In the genomic region with DNA sequence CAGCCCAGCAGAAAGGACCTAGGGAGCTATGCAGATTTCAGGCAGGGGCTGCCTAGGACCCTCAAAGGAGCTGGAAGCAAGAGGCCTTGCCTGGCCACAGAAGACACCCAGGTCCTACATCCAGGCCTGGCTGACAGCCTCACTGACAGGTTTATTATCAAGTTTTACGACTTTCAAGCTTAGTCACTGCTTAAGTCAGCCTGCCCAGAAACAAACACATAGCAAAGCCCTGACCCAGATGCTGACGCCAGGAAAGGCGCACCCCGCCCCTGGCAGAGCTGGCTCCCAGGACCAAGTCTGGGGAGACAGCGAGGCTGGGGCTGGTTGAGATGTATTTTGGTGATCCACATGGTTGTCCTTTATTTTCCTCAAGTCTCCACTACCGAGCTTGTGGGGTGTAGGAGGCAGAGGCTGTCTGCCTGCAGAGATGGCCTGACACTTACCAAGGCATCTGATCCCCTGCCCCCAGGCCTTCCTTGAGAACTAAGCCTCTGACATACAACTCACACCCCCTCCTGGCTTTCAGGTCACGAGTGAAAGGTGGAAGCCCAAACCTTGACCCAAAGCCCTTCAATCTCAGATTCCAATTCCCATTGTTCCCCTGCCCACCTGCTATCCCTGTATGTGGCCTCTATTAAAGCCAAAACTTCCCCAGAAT, we compare ENCODE assay signal across 11 cellular contexts.
DNase-seq lines count a peak whose midpoint lies in the region; ATAC-seq and TF ChIP-seq lines count a peak whose summit lies in the region.
"Had no signal": no experiment of that assay in that cellular context is flagged by ENCODE, and none has a peak within 500 bp of the region (broad histone marks: within the 10 kb centered on the region; RNA-seq: fewer than 3 reads in every experiment).

No MANE protein-coding gene starts in this region.

- H3K9me3 ChIP-seq in muscle layer of colon (ENCODE audit: low read length) (no peaks in the 10 kb centered on the region), esophagus muscularis mucosa (peaks cover 0 to 7% (median 3%) of the 10 kb centered on the region in 4 donors)

- H3K27ac ChIP-seq in muscle layer of colon (ENCODE audit: low read depth, low read length) (peak overlapping the region; percentile 86), esophagus muscularis mucosa (replicated peaks in 1 of 4) (no peak overlapping the region)

- no peak for TF ChIP-seq POLR2A in esophagus muscularis mucosa (IDR thresholded peaks at IDR 0.05; ENCODE audit: low read depth)

- peak overlapping the region; percentile 79 for H3K9ac ChIP-seq in muscle layer of colon (ENCODE audit: low read length)

- H3K27me3 ChIP-seq in muscle layer of colon (ENCODE audit: control insufficient read depth in 1 of 2, insufficient read depth in 2 of 2, low read length in 2 of 2) (no peaks in the 10 kb centered on the region), esophagus muscularis mucosa (peaks cover 0 to 20% (median 0%) of the 10 kb centered on the region in 4 donors)

- no peak overlapping the region for H3K4me3 ChIP-seq in LNCaP clone FGC (ENCODE audit: low read depth, low read length)
- no peak overlapping the region for H3K4me3 ChIP-seq in choroid plexus epithelial cell (ENCODE audit: low read depth, low read length)
- peak overlapping the region in 1 of 2 donors; percentile 19 for H3K4me3 ChIP-seq in muscle layer of colon (ENCODE audit: low read depth in 1 of 2, low read length in 2 of 2)
- H3K4me3 ChIP-seq in esophagus muscularis mucosa: no peak overlapping the region

- H3K36me3 ChIP-seq in muscle layer of colon (ENCODE audit: insufficient read depth, low read length): no peaks in the 10 kb centered on the region
- no peaks in the 10 kb centered on the region for H3K36me3 ChIP-seq in esophagus muscularis mucosa

- WGBS in esophagus muscularis mucosa: 50% methylated on average over 7 of the region's 7 CpGs

- H3K4me1 ChIP-seq in muscle layer of colon (ENCODE audit: insufficient read depth, low read length): peaks cover 47% of the 10 kb centered on the region
- H3K4me1 ChIP-seq in esophagus muscularis mucosa: peaks cover 0 to 13% (median 8%) of the 10 kb centered on the region in 4 donors

- DNase-seq in AG08396 (ENCODE audit: low spot score) (peak; percentile 35), LNCaP clone FGC (ENCODE audit: low read depth) (peak; percentile 59), choroid plexus epithelial cell (ENCODE audit: low read depth) (peak; percentile 48), esophagus muscularis mucosa (ENCODE audit: extremely low spot score) (no peak), OCI-M1 (lab: John Stamatoyannopoulos, UW) (no peak), NCI-H748 (lab: John Stamatoyannopoulos, UW; ENCODE audit: unreplicated experiment) (no peak)
- DNase-seq: anterior cingulate cortex, COR-L47, T-helper 2 cell had no signal

- intact Hi-C loops in esophagus muscularis mucosa (cut with DNase I): no loop called here

- TF ChIP-seq EP300 in esophagus muscularis mucosa (IDR thresholded peaks at IDR 0.05): no peak

- TF ChIP-seq CTCF in LNCaP clone FGC (IDR thresholded peaks at IDR 0.05; ENCODE audit: control insufficient read depth, extremely low read depth, insufficient read depth) (no peak), choroid plexus epithelial cell (conservative IDR thresholded peaks at IDR 0.05; ENCODE audit: low read depth, low read length) (no peak), esophagus muscularis mucosa (IDR thresholded peaks at IDR 0.05) (no peak)

- no peak for ATAC-seq in HG03469 (IDR thresholded peaks at IDR 0.05; ENCODE audit: unreplicated experiment)

Comparison
In these comparisons a context has a peak if more than half of its experiments do, and no peak if none do; other contexts are left out.
1. DNase-seq: peak in AG08396 (single experiment), LNCaP clone FGC (single experiment) and choroid plexus epithelial cell (single experiment); none in esophagus muscularis mucosa (single experiment), OCI-M1 (single experiment) and NCI-H748 (single experiment).